1 cellular context compared by ENCODE assay signal in genomic region chr3:170641510-170642236, GRCh38.
TF ChIP-seq lines count a peak whose summit lies in the region.

No MANE protein-coding gene starts in this region.

TF ChIP-seq in IMR-90, 13 proteins besides CTCF, POLR2A, EP300 and RAD21 (continued from another document):
- no peak for TF ChIP-seq MAFK (IDR thresholded peaks at IDR 0.05; ENCODE audit: low read depth, low read length)
- no peak for TF ChIP-seq FOS (IDR thresholded peaks at IDR 0.05; ENCODE audit: low read depth, low read length)
- TF ChIP-seq, protein P1, sequence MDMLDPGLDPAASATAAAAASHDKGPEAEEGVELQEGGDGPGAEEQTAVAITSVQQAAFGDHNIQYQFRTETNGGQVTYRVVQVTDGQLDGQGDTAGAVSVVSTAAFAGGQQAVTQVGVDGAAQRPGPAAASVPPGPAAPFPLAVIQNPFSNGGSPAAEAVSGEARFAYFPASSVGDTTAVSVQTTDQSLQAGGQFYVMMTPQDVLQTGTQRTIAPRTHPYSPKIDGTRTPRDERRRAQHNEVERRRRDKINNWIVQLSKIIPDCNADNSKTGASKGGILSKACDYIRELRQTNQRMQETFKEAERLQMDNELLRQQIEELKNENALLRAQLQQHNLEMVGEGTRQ (IDR thresholded peaks at IDR 0.05; ENCODE audit: low read depth, low read length) = no peak
- no peak for TF ChIP-seq RCOR1 (IDR thresholded peaks at IDR 0.05; ENCODE audit: insufficient replicate concordance, low read length)
- TF ChIP-seq BHLHE40 (IDR thresholded peaks at IDR 0.05; ENCODE audit: low read depth, low read length) = no peak
